In the genomic region with DNA sequence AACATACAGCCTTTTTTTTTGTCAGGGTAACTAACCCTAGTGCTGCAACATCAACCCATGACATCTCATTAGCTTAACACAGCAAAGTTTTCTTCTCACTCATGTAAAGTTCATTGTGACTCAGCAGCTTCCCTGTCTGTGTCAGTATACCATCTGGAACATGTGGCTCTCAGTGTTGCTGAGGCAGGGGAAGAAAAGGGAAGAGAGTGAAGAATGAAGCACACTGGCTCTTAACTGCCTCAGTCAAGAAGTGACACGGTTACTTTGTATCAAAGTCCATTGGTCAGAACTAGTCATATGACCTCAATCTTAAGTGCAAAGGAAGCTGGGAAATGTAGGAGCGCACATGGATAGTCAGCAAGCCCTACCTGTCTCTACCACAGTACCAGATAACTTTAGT, we compare ENCODE assay signal across 8 cellular contexts.
DNase-seq lines count a peak whose midpoint lies in the region; ATAC-seq, FAIRE-seq and TF ChIP-seq lines count a peak whose summit lies in the region.

No MANE protein-coding gene starts in this region.

- no peak overlapping the region for H3K4me3 ChIP-seq in K562
- no peak overlapping the region for H3K4me3 ChIP-seq in HAP-1

- no TSS peak for BruUV-seq in K562 (replicated peaks; lab: Mats Ljungman, UMichigan)

- 21% methylated on average over 2 of the region's 2 CpGs for WGBS in K562 (ENCODE audit: insufficient coverage, low coverage, missing lambda C conversion rate)

- no peak for TF ChIP-seq RAD21 in K562 (CRISPR knock-in tag; conservative IDR thresholded peaks at IDR 0.05 in 1 of 2, IDR thresholded peaks at IDR 0.05 in 1 of 2)

- in situ Hi-C loops in K562 (cut with MboI) (no loop called here), HAP-1 (cut with MboI; ENCODE audit: low sequenced_read_pairs) (no loop called here)

- H3K27me3 Mint-ChIP-seq in CD14-positive monocyte (ENCODE audit: low read depth in 3 of 3), result peaks cover 0 to 3% (median 0%) of the 10 kb centered on the region in 3 donors

- H3K27me3 ChIP-seq in K562 (ENCODE audit: control insufficient read depth in 2 of 2, insufficient read depth in 2 of 2, low read length in 2 of 2) (no peaks in the 10 kb centered on the region), HAP-1 (ENCODE audit: low read depth) (no peaks in the 10 kb centered on the region)

- no peak overlapping the region for H3K4me2 ChIP-seq in K562 (ENCODE audit: insufficient read depth, low read length)

- no peak for TF ChIP-seq EP300 in K562 (IDR thresholded peaks at IDR 0.05; ENCODE audit: low read length)

- no peak overlapping the region for H3K27ac ChIP-seq in K562 (ENCODE audit: extremely low read depth, low read depth, low read length)

- no peaks in the 10 kb centered on the region for H3K36me3 ChIP-seq in K562 (ENCODE audit: control insufficient read depth, insufficient read depth, low read length)
- no peaks in the 10 kb centered on the region for H3K36me3 ChIP-seq in HAP-1 (replicated peaks)

- CTCF ChIA-PET in K562 (lab: Yijun Ruan, JAX; ENCODE audit: low intra/inter-chr PET ratio), result no interaction called here

- no peaks in the 10 kb centered on the region for H3K79me2 ChIP-seq in K562 (ENCODE audit: control insufficient read depth, insufficient read depth, low read length)

- H3K4me1 Mint-ChIP-seq in CD14-positive monocyte, result peaks cover 28% of the 10 kb centered on the region

- intact Hi-C loops in CD14-positive monocyte (cut with micrococcal nuclease) (loop anchor here in 1 of 2 donors (5.0 to 10.0 kb wide), 2 partner anchors 184 to 292 kb away; a partner anchor contains a TSS), K562 (cut with micrococcal nuclease) (no loop called here)

- POLR2A ChIA-PET in K562 (lab: Yijun Ruan, JAX), result interaction anchor here (0.8 kb wide), 1 partner anchor 20 kb away, joined by 3 read pairs; no protein-coding TSS in a partner anchor

- TF ChIP-seq CTCF in CD14-positive monocyte (IDR thresholded peaks at IDR 0.05) (no peak), K562 (IDR thresholded peaks at IDR 0.05 in 2 of 3, conservative IDR thresholded peaks at IDR 0.05 in 1 of 3; ENCODE audit: insufficient read depth in 2 of 3, low read depth in 1 of 3, low read length in 3 of 3) (no peak)

- peak; percentile 80 for DNase-seq in CD14-positive monocyte (ENCODE audit: low spot score)
- peak; percentile 57 for DNase-seq in HT1080 (ENCODE audit: low read depth)
- DNase-seq in K562 (ENCODE audit: extremely low read depth in 1 of 4, low spot score in 3 of 4), result peak; percentile 11 to 23 (median 17)
- peak; percentile 12 for DNase-seq in midbrain (lab: John Stamatoyannopoulos, UW)
- DNase-seq in HAP-1 (ENCODE audit: low spot score in 2 of 2), result no peak
- DNase-seq in NCI-H446 treated with DMSO at 0.1 percent for 48 hours (lab: John Stamatoyannopoulos, UW), result no peak
- DNase-seq in ecto neural progenitor cell (ENCODE audit: low spot score), result no peak

- no peak overlapping the region for H2AFZ ChIP-seq in K562 (ENCODE audit: low read depth, low read length)

- H3K9me1 ChIP-seq in K562 (ENCODE audit: control insufficient read depth, insufficient read depth, low read length), result no peaks in the 10 kb centered on the region

- H3K9ac ChIP-seq in K562 (ENCODE audit: insufficient read depth in 1 of 2, low read depth in 2 of 2, low read length in 2 of 2), result no peak overlapping the region

- TF ChIP-seq POLR2A in K562 (conservative IDR thresholded peaks at IDR 0.05), result no peak

- H3K4me1 ChIP-seq in K562 (replicated peaks in 1 of 2; ENCODE audit: control insufficient read depth in 2 of 2, insufficient read depth in 2 of 2, low read length in 2 of 2) (no peaks in the 10 kb centered on the region), HAP-1 (no peaks in the 10 kb centered on the region)

- peak; percentile 6 for FAIRE-seq in K562 (lab: Jason Lieb, UNC)

- H3K9me3 ChIP-seq in K562 (replicated peaks; ENCODE audit: control insufficient read depth, insufficient read depth, low read depth, low read length) (no peaks in the 10 kb centered on the region), HAP-1 (no peaks in the 10 kb centered on the region)

- H3K9me3 Mint-ChIP-seq in CD14-positive monocyte, result peaks cover 0 to 4% (median 0%) of the 10 kb centered on the region in 7 donors

- H3K36me3 Mint-ChIP-seq in CD14-positive monocyte, result no peaks in the 10 kb centered on the region

- H3K27ac Mint-ChIP-seq in CD14-positive monocyte, result peak overlapping the region; percentile 11 to 79 (median 56)

- no peaks in the 10 kb centered on the region for H4K20me1 ChIP-seq in K562 (replicated peaks; ENCODE audit: control insufficient read depth, insufficient read depth, low read length)

- ATAC-seq in GM19452 (IDR thresholded peaks at IDR 0.05; ENCODE audit: unreplicated experiment) (peak; percentile 61), K562 (peak; percentile 92)

- no peak overlapping the region for H3K4me3 Mint-ChIP-seq in CD14-positive monocyte

TF ChIP-seq in K562, 482 proteins besides CTCF, POLR2A, EP300 and RAD21 (continues in another document):
- TF ChIP-seq NRF1 (conservative IDR thresholded peaks at IDR 0.05 in 1 of 2, IDR thresholded peaks at IDR 0.05 in 1 of 2), result no peak
- TF ChIP-seq NR3C1 (CRISPR knock-in tag; IDR thresholded peaks at IDR 0.05), result no peak
- TF ChIP-seq, protein P1, sequence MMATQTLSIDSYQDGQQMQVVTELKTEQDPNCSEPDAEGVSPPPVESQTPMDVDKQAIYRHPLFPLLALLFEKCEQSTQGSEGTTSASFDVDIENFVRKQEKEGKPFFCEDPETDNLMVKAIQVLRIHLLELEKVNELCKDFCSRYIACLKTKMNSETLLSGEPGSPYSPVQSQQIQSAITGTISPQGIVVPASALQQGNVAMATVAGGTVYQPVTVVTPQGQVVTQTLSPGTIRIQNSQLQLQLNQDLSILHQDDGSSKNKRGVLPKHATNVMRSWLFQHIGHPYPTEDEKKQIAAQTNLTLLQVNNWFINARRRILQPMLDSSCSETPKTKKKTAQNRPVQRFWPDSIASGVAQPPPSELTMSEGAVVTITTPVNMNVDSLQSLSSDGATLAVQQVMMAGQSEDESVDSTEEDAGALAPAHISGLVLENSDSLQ (IDR thresholded peaks at IDR 0.05), result peak; percentile 38; the same call in 1 of the 2 replicates
- TF ChIP-seq, protein P2, sequence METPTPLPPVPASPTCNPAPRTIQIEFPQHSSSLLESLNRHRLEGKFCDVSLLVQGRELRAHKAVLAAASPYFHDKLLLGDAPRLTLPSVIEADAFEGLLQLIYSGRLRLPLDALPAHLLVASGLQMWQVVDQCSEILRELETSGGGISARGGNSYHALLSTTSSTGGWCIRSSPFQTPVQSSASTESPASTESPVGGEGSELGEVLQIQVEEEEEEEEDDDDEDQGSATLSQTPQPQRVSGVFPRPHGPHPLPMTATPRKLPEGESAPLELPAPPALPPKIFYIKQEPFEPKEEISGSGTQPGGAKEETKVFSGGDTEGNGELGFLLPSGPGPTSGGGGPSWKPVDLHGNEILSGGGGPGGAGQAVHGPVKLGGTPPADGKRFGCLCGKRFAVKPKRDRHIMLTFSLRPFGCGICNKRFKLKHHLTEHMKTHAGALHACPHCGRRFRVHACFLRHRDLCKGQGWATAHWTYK (CRISPR knock-in tag; IDR thresholded peaks at IDR 0.05), result no peak
- TF ChIP-seq ZNF316 (IDR thresholded peaks at IDR 0.05), result peak; percentile 50; the same call in 1 of the 2 replicates
- no peak for TF ChIP-seq TAF1 (IDR thresholded peaks at IDR 0.05; ENCODE audit: control insufficient read depth, extremely low read depth, insufficient read depth, low read length, severe bottlenecking)
- peak; percentile 5; the same call in 1 of the 2 replicates for TF ChIP-seq MAFF (IDR thresholded peaks at IDR 0.05; ENCODE audit: low read length)
- no peak for TF ChIP-seq RHOXF2B (CRISPR knock-in tag; conservative IDR thresholded peaks at IDR 0.05)
- no peak for TF ChIP-seq GABPB1 (CRISPR knock-in tag; IDR thresholded peaks at IDR 0.05)
- no peak for TF ChIP-seq MXI1 (IDR thresholded peaks at IDR 0.05; ENCODE audit: low read depth, low read length)
- TF ChIP-seq TEAD1 (CRISPR knock-in tag; IDR thresholded peaks at IDR 0.05), result no peak
- TF ChIP-seq, protein P3, sequence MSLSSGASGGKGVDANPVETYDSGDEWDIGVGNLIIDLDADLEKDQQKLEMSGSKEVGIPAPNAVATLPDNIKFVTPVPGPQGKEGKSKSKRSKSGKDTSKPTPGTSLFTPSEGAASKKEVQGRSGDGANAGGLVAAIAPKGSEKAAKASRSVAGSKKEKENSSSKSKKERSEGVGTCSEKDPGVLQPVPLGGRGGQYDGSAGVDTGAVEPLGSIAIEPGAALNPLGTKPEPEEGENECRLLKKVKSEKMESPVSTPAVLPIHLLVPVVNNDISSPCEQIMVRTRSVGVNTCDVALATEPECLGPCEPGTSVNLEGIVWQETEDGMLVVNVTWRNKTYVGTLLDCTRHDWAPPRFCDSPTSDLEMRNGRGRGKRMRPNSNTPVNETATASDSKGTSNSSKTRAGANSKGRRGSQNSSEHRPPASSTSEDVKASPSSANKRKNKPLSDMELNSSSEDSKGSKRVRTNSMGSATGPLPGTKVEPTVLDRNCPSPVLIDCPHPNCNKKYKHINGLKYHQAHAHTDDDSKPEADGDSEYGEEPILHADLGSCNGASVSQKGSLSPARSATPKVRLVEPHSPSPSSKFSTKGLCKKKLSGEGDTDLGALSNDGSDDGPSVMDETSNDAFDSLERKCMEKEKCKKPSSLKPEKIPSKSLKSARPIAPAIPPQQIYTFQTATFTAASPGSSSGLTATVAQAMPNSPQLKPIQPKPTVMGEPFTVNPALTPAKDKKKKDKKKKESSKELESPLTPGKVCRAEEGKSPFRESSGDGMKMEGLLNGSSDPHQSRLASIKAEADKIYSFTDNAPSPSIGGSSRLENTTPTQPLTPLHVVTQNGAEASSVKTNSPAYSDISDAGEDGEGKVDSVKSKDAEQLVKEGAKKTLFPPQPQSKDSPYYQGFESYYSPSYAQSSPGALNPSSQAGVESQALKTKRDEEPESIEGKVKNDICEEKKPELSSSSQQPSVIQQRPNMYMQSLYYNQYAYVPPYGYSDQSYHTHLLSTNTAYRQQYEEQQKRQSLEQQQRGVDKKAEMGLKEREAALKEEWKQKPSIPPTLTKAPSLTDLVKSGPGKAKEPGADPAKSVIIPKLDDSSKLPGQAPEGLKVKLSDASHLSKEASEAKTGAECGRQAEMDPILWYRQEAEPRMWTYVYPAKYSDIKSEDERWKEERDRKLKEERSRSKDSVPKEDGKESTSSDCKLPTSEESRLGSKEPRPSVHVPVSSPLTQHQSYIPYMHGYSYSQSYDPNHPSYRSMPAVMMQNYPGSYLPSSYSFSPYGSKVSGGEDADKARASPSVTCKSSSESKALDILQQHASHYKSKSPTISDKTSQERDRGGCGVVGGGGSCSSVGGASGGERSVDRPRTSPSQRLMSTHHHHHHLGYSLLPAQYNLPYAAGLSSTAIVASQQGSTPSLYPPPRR (CRISPR knock-in tag; IDR thresholded peaks at IDR 0.05; ENCODE audit: borderline replicate concordance), result no peak

Comparison
In these comparisons a context has a peak if more than half of its experiments do, and no peak if none do; other contexts are left out.
1. DNase-seq: peak in CD14-positive monocyte (single experiment), HT1080 (single experiment), K562 (4 of 4) and midbrain (single experiment); none in HAP-1 (0 of 2), NCI-H446 treated with DMSO at 0.1 percent for 48 hours (single experiment) and ecto neural progenitor cell (single experiment).